ENCODE assay signal across 6 cellular contexts in the genomic region with DNA sequence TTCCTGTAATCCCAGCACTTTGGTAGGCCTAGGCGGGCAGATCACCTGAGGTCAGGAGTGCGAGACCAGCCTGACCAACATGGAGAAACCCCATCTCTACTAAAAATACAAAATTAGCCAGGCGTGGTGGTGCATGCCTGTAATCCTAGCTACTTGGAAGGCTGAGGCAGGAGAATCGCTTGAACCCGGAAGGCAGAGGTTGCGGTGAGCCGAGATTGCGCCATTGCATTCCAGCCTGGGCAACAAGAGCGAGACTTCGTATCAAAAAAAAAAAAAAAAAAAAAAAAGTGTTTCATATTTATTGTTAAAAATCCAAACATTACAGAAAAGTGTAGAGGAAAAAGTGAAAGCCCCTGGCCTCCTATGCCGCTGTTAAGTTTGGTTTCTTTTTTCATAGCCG. TPM values are rescaled to one million over a fixed set of nuclear protein-coding genes. Genes with fewer than 3 reads are reported as not detected.
DNase-seq lines count a peak whose midpoint lies in the region; ATAC-seq and TF ChIP-seq lines count a peak whose summit lies in the region.
"Not testable (repeated sequence)": the region's sequence is repeated elsewhere in the genome, so short reads cannot be mapped to it uniquely, and the experiment has no call there.

No MANE protein-coding gene starts in this region.

- H3K27me3 Mint-ChIP-seq in MCF 10A (ENCODE audit: insufficient read depth, unreplicated experiment); dendritic cell treated with granulocyte-macrophage colony-stimulating factor and Interleukin-4, amounts not matched to agents 40 ng/mL and 50 ng/mL, for 4 days: not testable (repeated sequence)

- BruUV-seq in MCF 10A (replicated peaks; lab: Mats Ljungman, UMichigan) = not testable (repeated sequence)

- peaks cover 31% of the 10 kb centered on the region for H3K4me1 Mint-ChIP-seq in MCF 10A (ENCODE audit: insufficient read depth, unreplicated experiment)
- peaks cover 60% of the 10 kb centered on the region for H3K4me1 Mint-ChIP-seq in dendritic cell treated with granulocyte-macrophage colony-stimulating factor and Interleukin-4, amounts not matched to agents 40 ng/mL and 50 ng/mL, for 4 days (ENCODE audit: low read depth)

- H3K4me3 Mint-ChIP-seq in MCF 10A (ENCODE audit: unreplicated experiment) = peak overlapping the region; percentile 27
- not testable (repeated sequence) for H3K4me3 Mint-ChIP-seq in dendritic cell treated with granulocyte-macrophage colony-stimulating factor and Interleukin-4, amounts not matched to agents 40 ng/mL and 50 ng/mL, for 4 days

- CTCF ChIA-PET in MCF 10A (lab: Yijun Ruan, JAX) = interaction anchor here (0.6 to 0.7 kb wide), 2 partner anchors 13 to 161 kb away, joined by 3 read pairs; no protein-coding TSS in a partner anchor

- not testable (repeated sequence) for H3K27ac ChIP-seq in BLaER1 treated with 17β-estradiol and CSF1 and Interleukin-3, amounts not matched to agents 10 nM and 100 nM; right atrium auricular region
- peak overlapping the region; percentile 3 for H3K27ac ChIP-seq in RWPE2 (ENCODE audit: poor library complexity, severe bottlenecking)

- peaks cover 3 to 31% (median 23%) of the 10 kb centered on the region in 11 experiments; a peak in 20 of 22 replicates for H3K36me3 ChIP-seq in BLaER1 treated with 17β-estradiol and CSF1 and Interleukin-3, amounts not matched to agents 10 nM and 100 nM
- H3K36me3 ChIP-seq in RWPE2 (ENCODE audit: low read depth); right atrium auricular region: not testable (repeated sequence)

- H3K4me1 ChIP-seq in BLaER1 treated with 17β-estradiol and CSF1 and Interleukin-3, amounts not matched to agents 10 nM and 100 nM = peaks cover 67 to 77% (median 72%) of the 10 kb centered on the region in 10 experiments
- H3K4me1 ChIP-seq in RWPE2 (ENCODE audit: insufficient read depth, poor library complexity, severe bottlenecking) (peaks cover 27% of the 10 kb centered on the region), right atrium auricular region (peaks cover 0 to 16% of the 10 kb centered on the region in 2 donors)

- peaks cover 0 to 20% (median 0%) of the 10 kb centered on the region in 11 experiments; a peak in 3 of 22 replicates for H4K20me1 ChIP-seq in BLaER1 treated with 17β-estradiol and CSF1 and Interleukin-3, amounts not matched to agents 10 nM and 100 nM

- H3K27me3 ChIP-seq in BLaER1 treated with 17β-estradiol and CSF1 and Interleukin-3, amounts not matched to agents 10 nM and 100 nM; RWPE2 (ENCODE audit: insufficient read depth, poor library complexity, severe bottlenecking); right atrium auricular region: not testable (repeated sequence)

- intact Hi-C loops in MCF 10A (cut with micrococcal nuclease) = loop anchor here (10.0 kb wide), 1 partner anchor 104 kb away; a partner anchor contains a TSS
- intact Hi-C loops in dendritic cell treated with granulocyte-macrophage colony-stimulating factor and Interleukin-4, amounts not matched to agents 40 ng/mL and 50 ng/mL, for 4 days (cut with micrococcal nuclease) = not testable (repeated sequence)

- ATAC-seq in RWPE2 (ENCODE audit: low read depth) = not testable (repeated sequence)

- TF ChIP-seq POLR2A in NB4 (IDR thresholded peaks at IDR 0.05; ENCODE audit: extremely low read depth, insufficient read length) = not testable (repeated sequence)

- peak overlapping the region; percentile 58 for H3K27ac Mint-ChIP-seq in MCF 10A (ENCODE audit: low read depth, unreplicated experiment)
- H3K27ac Mint-ChIP-seq in dendritic cell treated with granulocyte-macrophage colony-stimulating factor and Interleukin-4, amounts not matched to agents 40 ng/mL and 50 ng/mL, for 4 days = peak overlapping the region; percentile 14

- H3K4me3 ChIP-seq in BLaER1 treated with 17β-estradiol and CSF1 and Interleukin-3, amounts not matched to agents 10 nM and 100 nM; RWPE2 (ENCODE audit: severe bottlenecking); right atrium auricular region: not testable (repeated sequence)
- peak overlapping the region; percentile 83 for H3K4me3 ChIP-seq in NB4 (ENCODE audit: low read depth, low read length)

- H3K4me2 ChIP-seq in BLaER1 treated with 17β-estradiol and CSF1 and Interleukin-3, amounts not matched to agents 10 nM and 100 nM = peak overlapping the region in 9 of 11 experiments; percentile 68 to 98 (median 87); a peak in 14 of 22 replicates

- POLR2A ChIA-PET in MCF 10A (lab: Yijun Ruan, JAX) = interaction anchor here (0.8 to 6.2 kb wide), 8 partner anchors 20 to 1006 kb away, joined by 3 to 77 read pairs (median 6); a partner anchor contains a TSS

- not testable (repeated sequence) for H3K9me3 ChIP-seq in BLaER1 treated with 17β-estradiol and CSF1 and Interleukin-3, amounts not matched to agents 10 nM and 100 nM (replicated peaks in 1 of 11); RWPE2 (ENCODE audit: severe bottlenecking); right atrium auricular region

- not testable (repeated sequence) for TF ChIP-seq CTCF in NB4 (IDR thresholded peaks at IDR 0.05; ENCODE audit: low read depth, low read length); RWPE2 (IDR thresholded peaks at IDR 0.05; ENCODE audit: poor library complexity, severe bottlenecking); MCF 10A (IDR thresholded peaks at IDR 0.05; ENCODE audit: unreplicated experiment); right atrium auricular region (IDR thresholded peaks at IDR 0.05)

- H3K9ac ChIP-seq in BLaER1 treated with 17β-estradiol and CSF1 and Interleukin-3, amounts not matched to agents 10 nM and 100 nM = not testable (repeated sequence)

- not testable (repeated sequence) for DNase-seq in NB4 (ENCODE audit: low read depth); RWPE2 (ENCODE audit: low spot score); MCF 10A (ENCODE audit: unreplicated experiment)
- peak; percentile 55 for DNase-seq in right atrium auricular region (ENCODE audit: low spot score)

- peaks cover 22% of the 10 kb centered on the region for H3K36me3 Mint-ChIP-seq in MCF 10A (ENCODE audit: insufficient read depth, unreplicated experiment)
- peaks cover 57% of the 10 kb centered on the region for H3K36me3 Mint-ChIP-seq in dendritic cell treated with granulocyte-macrophage colony-stimulating factor and Interleukin-4, amounts not matched to agents 40 ng/mL and 50 ng/mL, for 4 days (ENCODE audit: low read depth)

- not testable (repeated sequence) for H3K9me3 Mint-ChIP-seq in MCF 10A (ENCODE audit: unreplicated experiment); dendritic cell treated with granulocyte-macrophage colony-stimulating factor and Interleukin-4, amounts not matched to agents 40 ng/mL and 50 ng/mL, for 4 days

RNA-seq across cellular contexts. Expression of a gene that starts 2.6 kb away (rescaled TPM):
- total RNA-seq in MCF 10A (2022) (39.2 and 51.4 TPM in 2 replicates), right atrium auricular region (10 to 100 TPM; 42.3 to 54.2 TPM)

RNA-seq across cellular contexts. Expression of a gene that starts 19.7 kb away (rescaled TPM):
- total RNA-seq in MCF 10A (2022) (15.4 and 17.2 TPM in 2 replicates), right atrium auricular region (1 to 10 TPM; 7.3 to 7.9 TPM)
